ENCODE assay signal across 14 cellular contexts in genomic region chr2:108921096-108922030, GRCh38.
"Had no signal": no experiment of that assay in that cellular context is flagged by ENCODE, and none has a peak within 500 bp of the region (broad histone marks: within the 10 kb centered on the region; RNA-seq: fewer than 3 reads in every experiment).

No MANE protein-coding gene starts in this region.

- ATAC-seq: activated CD4-positive, CD25-positive, alpha-beta regulatory T cell treated with anti-CD3 and anti-CD28 coated beads, Interleukin-2, amount 50 U/mL, for 24 hours; gastrocnemius medialis; stimulated activated naive B cell treated with anti-CD40 and anti-IgM and Interleukin-4, amounts not matched to agents 10 μg/mL and 1 μg/mL and 100 μg/mL, for 72 hours had no signal

- H3K27me3 Mint-ChIP-seq: activated naive CD8-positive, alpha-beta T cell; stimulated activated naive B cell treated with anti-CD40 and anti-IgM and Interleukin-4, amounts not matched to agents 10 μg/mL and 1 μg/mL and 100 μg/mL, for 72 hours; type B pancreatic cell had no signal

- H3K9ac ChIP-seq: parathyroid adenoma had no signal

- H3K4me1 Mint-ChIP-seq: stimulated activated naive B cell treated with anti-CD40 and anti-IgM and Interleukin-4, amounts not matched to agents 10 μg/mL and 1 μg/mL and 100 μg/mL, for 72 hours had no signal

- FAIRE-seq: small intestine had no signal

- H3K27ac ChIP-seq: dorsolateral prefrontal cortex, gastrocnemius medialis, parathyroid adenoma, right atrium auricular region had no signal

- DNase-seq: cerebellar nuclear complex; gastrocnemius medialis; kidney glomerular epithelial cell; small intestine; stimulated activated naive B cell treated with anti-CD40 and anti-IgM and Interleukin-4, amounts not matched to agents 10 μg/mL and 1 μg/mL and 100 μg/mL, for 72 hours had no signal

- H3K4me3 ChIP-seq: dorsolateral prefrontal cortex, gastrocnemius medialis, right atrium auricular region had no signal

- H3K36me3 ChIP-seq: gastrocnemius medialis, right atrium auricular region had no signal

- H3K36me3 Mint-ChIP-seq: activated naive CD8-positive, alpha-beta T cell; brain; stimulated activated naive B cell treated with anti-CD40 and anti-IgM and Interleukin-4, amounts not matched to agents 10 μg/mL and 1 μg/mL and 100 μg/mL, for 72 hours; type B pancreatic cell had no signal

- H3K9me3 ChIP-seq: gastrocnemius medialis, right atrium auricular region had no signal

- H3K9me3 Mint-ChIP-seq: activated T-helper 2 cell treated with anti-CD3 and anti-CD28 coated beads, Interferon-gamma antibody, Interleukin-2, Interleukin-4, amounts not matched to agents 10 μg/mL and 5 μg/mL and 100 μg/mL, durations not matched to agents 14 hours and 24 hours and 36 hours; brain; neural crest cell; stimulated activated naive B cell treated with anti-CD40 and anti-IgM and Interleukin-4, amounts not matched to agents 10 μg/mL and 1 μg/mL and 100 μg/mL, for 72 hours; type B pancreatic cell had no signal

- H3K79me2 ChIP-seq: parathyroid adenoma had no signal

- H3K27ac Mint-ChIP-seq: activated naive CD8-positive, alpha-beta T cell; activated T-helper 2 cell treated with anti-CD3 and anti-CD28 coated beads, Interferon-gamma antibody, Interleukin-2, Interleukin-4, amounts not matched to agents 10 μg/mL and 5 μg/mL and 100 μg/mL, durations not matched to agents 14 hours and 24 hours and 36 hours; stimulated activated naive B cell treated with anti-CD40 and anti-IgM and Interleukin-4, amounts not matched to agents 10 μg/mL and 1 μg/mL and 100 μg/mL, for 72 hours; type B pancreatic cell had no signal

- H3K4me1 ChIP-seq: gastrocnemius medialis, parathyroid adenoma, right atrium auricular region had no signal

- H2AFZ ChIP-seq: parathyroid adenoma had no signal

- H3K27me3 ChIP-seq: dorsolateral prefrontal cortex, gastrocnemius medialis, right atrium auricular region had no signal

- H3K4me3 Mint-ChIP-seq: activated naive CD8-positive, alpha-beta T cell; brain; neural crest cell; stimulated activated naive B cell treated with anti-CD40 and anti-IgM and Interleukin-4, amounts not matched to agents 10 μg/mL and 1 μg/mL and 100 μg/mL, for 72 hours; type B pancreatic cell had no signal
